ENCODE assay signal across 20 cellular contexts in the genomic region with DNA sequence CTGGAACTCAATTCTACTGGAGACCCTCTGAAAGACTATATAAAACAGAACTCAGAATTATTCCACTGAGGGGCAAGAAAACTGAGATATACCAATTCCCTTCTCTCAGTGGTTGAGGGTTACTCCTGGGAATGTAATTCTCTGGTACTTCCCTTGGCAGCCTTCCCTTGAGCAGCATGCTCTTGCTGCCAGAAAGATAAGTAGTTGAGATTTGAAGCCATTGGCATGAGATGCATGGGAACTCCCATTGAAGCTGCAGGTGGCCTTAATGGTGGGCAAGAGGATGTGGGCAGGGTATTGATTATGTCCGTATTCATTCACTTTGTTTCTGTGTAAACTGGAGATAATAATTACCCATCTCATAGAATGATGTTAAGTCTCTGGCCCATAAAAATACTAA. TPM values are rescaled to one million over a fixed set of nuclear protein-coding genes. Genes with fewer than 3 reads are reported as not detected.
"Had no signal": no experiment of that assay in that cellular context is flagged by ENCODE, and none has a peak within 500 bp of the region (broad histone marks: within the 10 kb centered on the region; RNA-seq: fewer than 3 reads in every experiment).

No MANE protein-coding gene starts in this region.

- H3K9me3 ChIP-seq: gastrocnemius medialis, neutrophil, stomach, vagina had no signal

- DNase-seq: activated B cell treated with CpG ODN at 0.5 μM for 24 hours; activated CD4-positive, alpha-beta T cell treated with anti-CD3 and anti-CD28 coated beads for 4 hours; activated CD8-positive, alpha-beta T cell treated with anti-CD3 and anti-CD28 coated beads, Interleukin-2, amount 10 ng/mL, durations not matched to agents 7 days and 5 days; activated naive CD4-positive, alpha-beta T cell treated with Interleukin-2 at 50 U/mL for 16 hours; activated T-cell treated with anti-CD3 and anti-CD28 coated beads, Interleukin-2, amount 50 U/mL, for 24 hours; erythroblast; gastrocnemius medialis; head of caudate nucleus; stimulated activated CD4-positive, alpha-beta T cell treated with anti-CD3 and anti-CD28 coated beads, Interleukin-4, amount 100 ng/mL, for 1 hour; stomach; trophoblast cell had no signal

- H3K4me3 Mint-ChIP-seq: activated B cell treated with CpG ODN at 0.5 μM for 24 hours; activated CD8-positive, alpha-beta T cell treated with anti-CD3 and anti-CD28 coated beads, Interleukin-2, amount 10 ng/mL, durations not matched to agents 7 days and 5 days; activated T-cell treated with anti-CD3 and anti-CD28 coated beads, Interleukin-2, amount 50 U/mL, for 24 hours; natural killer cell treated with Interleukin-12 subunit alpha and Interleukin-12 subunit beta and Interleukin-15 and Interleukin-18, amount 100 ng/mL, for 72 hours; stimulated activated effector memory CD8-positive, alpha-beta T cell treated with anti-CD3 and anti-CD28 coated beads, Interleukin-12 subunit alpha, Interleukin-12 subunit beta, amount 100 ng/mL, for 72 hours had no signal

- H3K27ac Mint-ChIP-seq: activated B cell treated with CpG ODN at 0.5 μM for 24 hours; activated CD8-positive, alpha-beta T cell treated with anti-CD3 and anti-CD28 coated beads, Interleukin-2, amount 10 ng/mL, durations not matched to agents 7 days and 5 days; activated T-cell treated with anti-CD3 and anti-CD28 coated beads, Interleukin-2, amount 50 U/mL, for 24 hours; activated T-helper 2 cell treated with anti-CD3 and anti-CD28 coated beads, Interferon-gamma antibody, Interleukin-2, Interleukin-4, amounts not matched to agents 10 μg/mL and 5 μg/mL and 100 μg/mL, durations not matched to agents 14 hours and 24 hours and 36 hours; natural killer cell treated with Interleukin-12 subunit alpha and Interleukin-12 subunit beta and Interleukin-15 and Interleukin-18, amount 100 ng/mL, for 72 hours; stimulated activated effector memory CD8-positive, alpha-beta T cell treated with anti-CD3 and anti-CD28 coated beads, Interleukin-12 subunit alpha, Interleukin-12 subunit beta, amount 100 ng/mL, for 72 hours had no signal

- H3K4me1 Mint-ChIP-seq: activated B cell treated with CpG ODN at 0.5 μM for 24 hours; stimulated activated effector memory CD8-positive, alpha-beta T cell treated with anti-CD3 and anti-CD28 coated beads, Interleukin-12 subunit alpha, Interleukin-12 subunit beta, amount 100 ng/mL, for 72 hours had no signal

- ATAC-seq: activated CD8-positive, alpha-beta T cell treated with anti-CD3 and anti-CD28 coated beads, Interleukin-2, amount 10 ng/mL, durations not matched to agents 7 days and 5 days; gastrocnemius medialis; natural killer cell treated with Interleukin-12 subunit alpha and Interleukin-12 subunit beta and Interleukin-15 and Interleukin-18, amount 100 ng/mL, for 72 hours; sciatic nerve; stimulated activated effector memory CD8-positive, alpha-beta T cell treated with anti-CD3 and anti-CD28 coated beads, Interleukin-12 subunit alpha, Interleukin-12 subunit beta, amount 100 ng/mL, for 72 hours had no signal

- H3K36me3 Mint-ChIP-seq: natural killer cell treated with Interleukin-12 subunit alpha and Interleukin-12 subunit beta and Interleukin-15 and Interleukin-18, amount 100 ng/mL, for 72 hours; stimulated activated effector memory CD8-positive, alpha-beta T cell treated with anti-CD3 and anti-CD28 coated beads, Interleukin-12 subunit alpha, Interleukin-12 subunit beta, amount 100 ng/mL, for 72 hours had no signal

RNA-seq across cellular contexts. Expression of a gene that starts 28.6 kb away (rescaled TPM):
- total RNA-seq: activated B cell treated with CpG ODN at 0.5 μM for 24 hours; activated CD8-positive, alpha-beta T cell treated with anti-CD3 and anti-CD28 coated beads, Interleukin-2, amount 10 ng/mL, durations not matched to agents 7 days and 5 days; activated T-helper 2 cell treated with anti-CD3 and anti-CD28 coated beads, Interferon-gamma antibody, Interleukin-2, Interleukin-4, amounts not matched to agents 10 μg/mL and 5 μg/mL and 100 μg/mL, durations not matched to agents 14 hours and 24 hours and 36 hours; gastrocnemius medialis; lung; natural killer cell treated with Interleukin-12 subunit alpha and Interleukin-12 subunit beta and Interleukin-15 and Interleukin-18, amount 100 ng/mL, for 72 hours; sciatic nerve; smooth muscle cell; stomach; temporal lobe; vagina had no signal
